9 cellular contexts compared by ENCODE assay signal in genomic region chr3:58025824-58026579, GRCh38. TPM values are rescaled to one million over a fixed set of nuclear protein-coding genes. Genes with fewer than 3 reads are reported as not detected.
DNase-seq lines count a peak whose midpoint lies in the region; ATAC-seq, FAIRE-seq and TF ChIP-seq lines count a peak whose summit lies in the region.
"Had no signal": no experiment of that assay in that cellular context is flagged by ENCODE, and none has a peak within 500 bp of the region (broad histone marks: within the 10 kb centered on the region; RNA-seq: fewer than 3 reads in every experiment).

No MANE protein-coding gene starts in this region.

- no peaks in the 10 kb centered on the region for H3F3A ChIP-seq in MM.1S (ENCODE audit: insufficient read depth, low read length)

- no peak for ATAC-seq in HG03565 (IDR thresholded peaks at IDR 0.05; ENCODE audit: unreplicated experiment)
- no peak for ATAC-seq in GM19023 (IDR thresholded peaks at IDR 0.05; ENCODE audit: unreplicated experiment)

- dilution Hi-C loops in endothelial cell of umbilical vein (cut with MboI; ENCODE audit: extremely low pct_ligation_motif_present, low sequenced_read_pairs) = loop anchor here (25.0 kb wide), 1 partner anchor 89 kb away; no protein-coding TSS in a partner anchor

- in situ Hi-C loops in HAP-1 (cut with MboI; ENCODE audit: low sequenced_read_pairs) = no loop called here

- no peaks in the 10 kb centered on the region for H3K9me1 ChIP-seq in endothelial cell of umbilical vein (replicated peaks; ENCODE audit: control insufficient read depth, extremely low read depth, insufficient read depth, low read length)

- no peaks in the 10 kb centered on the region for H3K9me2 ChIP-seq in MM.1S (replicated peaks; ENCODE audit: insufficient read depth, low read length)

- H3K36me3 ChIP-seq in HAP-1 (replicated peaks) (no peaks in the 10 kb centered on the region), endothelial cell of umbilical vein (ENCODE audit: control insufficient read depth in 2 of 2, extremely low read depth in 1 of 2, insufficient read depth in 2 of 2, low read length in 2 of 2) (peaks cover 5 to 10% of the 10 kb centered on the region in 2 experiments), MM.1S (replicated peaks; ENCODE audit: insufficient read depth, low read length) (no peaks in the 10 kb centered on the region)

- CTCF ChIA-PET in endothelial cell of umbilical vein (lab: Charles Lee) = interaction anchor here (1.2 to 1.6 kb wide), 5 partner anchors 8 to 23 kb away, joined by 3 to 6 read pairs (median 4); no protein-coding TSS in a partner anchor

- POLR2A ChIA-PET in endothelial cell of umbilical vein (lab: Charles Lee) = interaction anchor here (0.8 to 1.7 kb wide), 5 partner anchors 8 to 56 kb away, joined by 3 to 7 read pairs (median 4); no protein-coding TSS in a partner anchor

- intact Hi-C loops in endothelial cell of umbilical vein (cut with micrococcal nuclease) = loop anchor here (2.0 kb wide), 2 partner anchors 15 to 23 kb away; no protein-coding TSS in a partner anchor

- TF ChIP-seq CTCF in endothelial cell of umbilical vein (IDR thresholded peaks at IDR 0.05; ENCODE audit: extremely low read depth in 1 of 2, insufficient read depth in 1 of 2, low read depth in 1 of 2, low read length in 2 of 2) (no peak), MM.1S (IDR thresholded peaks at IDR 0.05; ENCODE audit: low read length) (no peak)

- peak overlapping the region; percentile 37 for H3K27ac ChIP-seq in endothelial cell of umbilical vein (ENCODE audit: insufficient read depth, low read depth, low read length)
- no peak overlapping the region for H3K27ac ChIP-seq in MM.1S (ENCODE audit: low read length)

- H3K4me3 ChIP-seq in HAP-1 (no peak overlapping the region), endothelial cell of umbilical vein (replicated peaks in 1 of 3; ENCODE audit: insufficient read depth in 1 of 3, low read depth in 1 of 3, low read length in 3 of 3) (no peak overlapping the region), MM.1S (ENCODE audit: low read length) (no peak overlapping the region)

- H4K20me1 ChIP-seq in endothelial cell of umbilical vein (replicated peaks; ENCODE audit: control insufficient read depth, extremely low read depth, insufficient read depth, low read length) (peaks cover 14% of the 10 kb centered on the region), MM.1S (ENCODE audit: insufficient read depth, low read length) (no peaks in the 10 kb centered on the region)

- H3K79me2 ChIP-seq in endothelial cell of umbilical vein (ENCODE audit: control insufficient read depth, insufficient read depth, low read length) = peaks cover 99% of the 10 kb centered on the region
- no peaks in the 10 kb centered on the region for H3K79me2 ChIP-seq in MM.1S (ENCODE audit: low read length)

- H3K4me1 ChIP-seq in HAP-1 (peaks cover 12% of the 10 kb centered on the region), endothelial cell of umbilical vein (ENCODE audit: control insufficient read depth, extremely low read depth, insufficient read depth, low read length) (peaks cover 48% of the 10 kb centered on the region), MM.1S (ENCODE audit: low read length) (no peaks in the 10 kb centered on the region)

- no TSS peak for BruUV-seq in endothelial cell of umbilical vein (replicated peaks; lab: Mats Ljungman, UMichigan)

- H3K27me3 ChIP-seq in HAP-1 (ENCODE audit: low read depth) (no peaks in the 10 kb centered on the region), endothelial cell of umbilical vein (ENCODE audit: control insufficient read depth in 2 of 2, insufficient read depth in 2 of 2, low read length in 2 of 2) (no peaks in the 10 kb centered on the region), MM.1S (replicated peaks; ENCODE audit: insufficient read depth, low read length) (0 out of 2 replicates have a peak, but pooled peaks cover 8% of the 10 kb centered on the region)

- peak; percentile 24 for FAIRE-seq in endothelial cell of umbilical vein (lab: Jason Lieb, UNC)

- DNase-seq in HAP-1 (ENCODE audit: low spot score in 2 of 2) = peak; percentile 37 to 58
- peak; percentile 78 to 84 for DNase-seq in NCI-H524 (lab: John Stamatoyannopoulos, UW)
- DNase-seq in endothelial cell of umbilical vein (ENCODE audit: low read depth, low spot score) = peak; percentile 79
- peak; percentile 92 for DNase-seq in renal cortical epithelial cell (ENCODE audit: low read depth)
- DNase-seq in MM.1S = no peak
- no peak for DNase-seq in T1000 (lab: John Stamatoyannopoulos, UW)
- DNase-seq: activated effector memory CD4-positive, alpha-beta T cell treated with anti-CD3 and anti-CD28 coated beads, Interleukin-2, amount 50 U/mL, for 16 hours had no signal

- H3K4me2 ChIP-seq in endothelial cell of umbilical vein (ENCODE audit: insufficient read depth, low read length) (no peak overlapping the region), MM.1S (ENCODE audit: low read depth, low read length) (no peak overlapping the region)

- no peak for TF ChIP-seq POLR2A in endothelial cell of umbilical vein (IDR thresholded peaks at IDR 0.05; ENCODE audit: low read depth, low read length)

- H2AFZ ChIP-seq in endothelial cell of umbilical vein (ENCODE audit: low read depth, low read length) (no peak overlapping the region), MM.1S (ENCODE audit: low read length) (no peak overlapping the region)

- H3K9ac ChIP-seq in endothelial cell of umbilical vein (replicated peaks; ENCODE audit: extremely low read depth, insufficient read depth, low read length) (peak overlapping the region; percentile 2), MM.1S (ENCODE audit: low read length) (no peak overlapping the region)

- no peaks in the 10 kb centered on the region for H3K9me3 ChIP-seq in HAP-1
- no peaks in the 10 kb centered on the region for H3K9me3 ChIP-seq in endothelial cell of umbilical vein (replicated peaks; ENCODE audit: control insufficient read depth, insufficient read depth, low read length)
- no peaks in the 10 kb centered on the region for H3K9me3 ChIP-seq in MM.1S (replicated peaks; ENCODE audit: insufficient read depth, low read length)

TF ChIP-seq in endothelial cell of umbilical vein, 7 proteins besides CTCF, POLR2A, EP300 and RAD21:
- TF ChIP-seq EZH2 (IDR thresholded peaks at IDR 0.05; ENCODE audit: borderline replicate concordance, low read depth, low read length, severe bottlenecking) (no peak), FOS (IDR thresholded peaks at IDR 0.05; ENCODE audit: borderline replicate concordance, insufficient read depth, low read length) (no peak), POLR2AphosphoS5 (IDR thresholded peaks at IDR 0.05; ENCODE audit: insufficient read depth, low read depth, low read length) (no peak), GATA2 (IDR thresholded peaks at IDR 0.05; ENCODE audit: insufficient read depth, insufficient read length, low read depth, low read length) (no peak), MAX (IDR thresholded peaks at IDR 0.05; ENCODE audit: insufficient read depth, insufficient read length) (no peak), MYC (IDR thresholded peaks at IDR 0.05; ENCODE audit: low read depth, low read length) (no peak), JUN (IDR thresholded peaks at IDR 0.05; ENCODE audit: borderline replicate concordance, insufficient read depth, insufficient read length, low read depth) (no peak)

RNA-seq across cellular contexts. Expression of gene FLNB, which starts 17.8 kb away (rescaled TPM):
- total RNA-seq in endothelial cell of umbilical vein = 595 and 670 TPM in 2 replicates
- 479 and 516 TPM in 2 replicates for polyA plus RNA-seq in endothelial cell of umbilical vein
- polyA plus RNA-seq in endothelial cell of umbilical vein (2011; cell fraction: cytosol; rRNA removed) = 267 and 270 TPM in 2 replicates
- 3,546 and 4,297 TPM in 2 replicates for polyA plus RNA-seq in endothelial cell of umbilical vein (2011; cell fraction: nucleus; rRNA removed)
- polyA plus RNA-seq in endothelial cell of umbilical vein (2012) = 427 and 466 TPM in 2 replicates
- 1,506 and 1,741 TPM in 2 replicates for polyA minus RNA-seq in endothelial cell of umbilical vein
- polyA minus RNA-seq in endothelial cell of umbilical vein (2011; cell fraction: cytosol; rRNA and poly(A)+ RNA removed) = 139 TPM
- 3,042 and 3,714 TPM in 2 replicates for polyA minus RNA-seq in endothelial cell of umbilical vein (2011; cell fraction: nucleus; rRNA and poly(A)+ RNA removed)
- 342 and 459 TPM in 2 replicates for total RNA-seq in renal cortical epithelial cell

Comparison
In these comparisons a context has a peak if more than half of its experiments do, and no peak if none do; other contexts are left out.
1. DNase-seq: peak in HAP-1 (2 of 2), NCI-H524 (2 of 2), endothelial cell of umbilical vein (single experiment) and renal cortical epithelial cell (single experiment); none in MM.1S (single experiment) and T1000 (single experiment).